23 cellular contexts compared by ENCODE assay signal in the genomic region with DNA sequence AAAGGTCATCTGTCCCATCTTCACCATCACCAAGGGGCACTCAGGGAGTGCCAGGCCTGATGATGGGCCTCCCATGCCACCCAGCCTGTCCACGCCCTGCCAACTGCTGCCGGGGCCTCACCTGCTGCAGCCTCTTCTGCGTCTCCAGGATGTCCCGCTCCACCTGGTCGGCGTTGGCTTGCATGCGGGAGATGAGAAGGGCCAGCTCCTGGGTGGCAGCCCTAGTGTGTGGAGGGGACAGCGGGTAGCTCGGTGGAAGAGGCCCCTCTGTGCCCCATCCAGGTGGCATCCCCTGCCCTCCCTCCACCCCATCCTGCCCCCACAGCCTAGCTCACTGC. TPM values are rescaled to one million over a fixed set of nuclear protein-coding genes. Genes with fewer than 3 reads are reported as not detected.
DNase-seq lines count a peak whose midpoint lies in the region; FAIRE-seq and TF ChIP-seq lines count a peak whose summit lies in the region.
"Had no signal": no experiment of that assay in that cellular context is flagged by ENCODE, and none has a peak within 500 bp of the region (broad histone marks: within the 10 kb centered on the region; RNA-seq: fewer than 3 reads in every experiment).

No MANE protein-coding gene starts in this region.

- no peak overlapping the region for H3K23ac ChIP-seq in H1 (ENCODE audit: insufficient read length)
- peak overlapping the region; percentile 5 for H3K23ac ChIP-seq in neuronal stem cell (ENCODE audit: low read depth, low read length, poor library complexity)

- H3K18ac ChIP-seq in H1 (ENCODE audit: extremely low read depth, low read length) (no peak overlapping the region), neuronal stem cell (ENCODE audit: low read length) (no peak overlapping the region)

- no peaks in the 10 kb centered on the region for H3K36me3 Mint-ChIP-seq in activated T-helper 2 cell treated with anti-CD3 and anti-CD28 coated beads, Interferon-gamma antibody, Interleukin-2, Interleukin-4, amounts not matched to agents 10 μg/mL and 5 μg/mL and 100 μg/mL, durations not matched to agents 14 hours and 24 hours and 36 hours (ENCODE audit: low read depth)
- H3K36me3 Mint-ChIP-seq: CD4-positive, CD25-positive, alpha-beta regulatory T cell; CD8-positive, alpha-beta memory T cell had no signal

- H3K79me1 ChIP-seq in H1 (ENCODE audit: low read depth, low read length) = no peaks in the 10 kb centered on the region
- H3K79me1 ChIP-seq in neuronal stem cell (ENCODE audit: low read depth, low read length) = peaks cover 2% of the 10 kb centered on the region

- no peaks in the 10 kb centered on the region for H3K79me2 ChIP-seq in H1 (ENCODE audit: control insufficient read depth in 1 of 2, insufficient read depth in 2 of 2, low read length in 2 of 2)

- CTCF ChIA-PET in H1 (lab: Charles Lee; ENCODE audit: partially characterized antibody) = interaction anchor here (0.9 to 32.0 kb wide), 3 partner anchors 18 to 112 kb away, joined by 3 to 885 read pairs (median 5); a partner anchor contains a TSS

- no peak overlapping the region for H4K5ac ChIP-seq in H1 (ENCODE audit: insufficient read length, low read depth, low read length)

- H4K20me1 ChIP-seq in H1 (replicated peaks in 1 of 2; ENCODE audit: control insufficient read depth in 1 of 2, insufficient read depth in 2 of 2, low read length in 2 of 2) = no peaks in the 10 kb centered on the region

- intact Hi-C loops in activated T-helper 2 cell treated with anti-CD3 and anti-CD28 coated beads, Interferon-gamma antibody, Interleukin-2, Interleukin-4, amounts not matched to agents 10 μg/mL and 5 μg/mL and 100 μg/mL, durations not matched to agents 14 hours and 24 hours and 36 hours (cut with micrococcal nuclease) = no loop called here

- peak overlapping the region; percentile 39; the same call in 1 of the 2 replicates for H2AK5ac ChIP-seq in H1 (ENCODE audit: low read depth, low read length)
- no peak overlapping the region for H2AK5ac ChIP-seq in neuronal stem cell (ENCODE audit: low read depth, low read length)

- DNase-seq in H1 (ENCODE audit: low read depth in 1 of 2, low spot score in 2 of 2) (no peak), neuronal stem cell (ENCODE audit: low spot score) (no peak), hypothalamus (lab: John Stamatoyannopoulos, UW) (no peak), RCC 7860 (ENCODE audit: low spot score) (no peak)
- DNase-seq in activated T-helper 2 cell treated with anti-CD3 and anti-CD28 coated beads, Interferon-gamma antibody, Interleukin-2, Interleukin-4, amounts not matched to agents 10 μg/mL and 5 μg/mL and 100 μg/mL, durations not matched to agents 14 hours and 24 hours and 36 hours (ENCODE audit: low spot score) = no peak
- DNase-seq: ACHN; BE2C; C1 segment of cervical spinal cord; CD4-positive, CD25-positive, alpha-beta regulatory T cell; CD8-positive, alpha-beta memory T cell; COR-L47; DMS 273 treated with DMSO at 0.1 percent for 48 hours; DMS53; DND-41; EL; IMR-90 had no signal

- H4K91ac ChIP-seq in H1 (replicated peaks; ENCODE audit: insufficient read length, low read length) = no peak overlapping the region
- no peak overlapping the region for H4K91ac ChIP-seq in neuronal stem cell (ENCODE audit: low read depth, low read length, poor library complexity)

- H3K4me3 Mint-ChIP-seq in activated T-helper 2 cell treated with anti-CD3 and anti-CD28 coated beads, Interferon-gamma antibody, Interleukin-2, Interleukin-4, amounts not matched to agents 10 μg/mL and 5 μg/mL and 100 μg/mL, durations not matched to agents 14 hours and 24 hours and 36 hours (ENCODE audit: low read depth) = no peak overlapping the region
- H3K4me3 Mint-ChIP-seq: CD4-positive, CD25-positive, alpha-beta regulatory T cell; CD8-positive, alpha-beta memory T cell had no signal

- H2BK120ac ChIP-seq in H1 (replicated peaks; ENCODE audit: low read depth, low read length) = no peak overlapping the region
- H2BK120ac ChIP-seq in neuronal stem cell (ENCODE audit: low read depth, low read length) = no peak overlapping the region

- H3K4me3 ChIP-seq in H1 (ENCODE audit: extremely low read depth in 1 of 4, insufficient read depth in 2 of 4, low read depth in 3 of 4, low read length in 4 of 4) (no peak overlapping the region), neuronal stem cell (ENCODE audit: low read length in 2 of 2) (no peak overlapping the region)
- H3K4me3 ChIP-seq: GM12878, HAP-1 had no signal

- no peak overlapping the region for H3K27ac Mint-ChIP-seq in activated T-helper 2 cell treated with anti-CD3 and anti-CD28 coated beads, Interferon-gamma antibody, Interleukin-2, Interleukin-4, amounts not matched to agents 10 μg/mL and 5 μg/mL and 100 μg/mL, durations not matched to agents 14 hours and 24 hours and 36 hours
- H3K27ac Mint-ChIP-seq: CD4-positive, CD25-positive, alpha-beta regulatory T cell; CD8-positive, alpha-beta memory T cell had no signal

- H3K27me3 ChIP-seq in H1 (replicated peaks in 1 of 4; ENCODE audit: control insufficient read depth in 3 of 4, extremely low read depth in 1 of 4, insufficient read depth in 3 of 4, low read length in 3 of 4) (no peaks in the 10 kb centered on the region), neuronal stem cell (ENCODE audit: control insufficient read depth in 3 of 3, insufficient read depth in 3 of 3, low read depth in 1 of 3, low read length in 3 of 3) (peaks cover 0 to 43% (median 0%) of the 10 kb centered on the region in 3 experiments)
- H3K27me3 ChIP-seq: BE2C had no signal

- 96% methylated on average over 6 of the region's 9 CpGs; no CpG with 5 or more reads in 1 of the 2 experiments for WGBS in H1 (ENCODE audit: extremely low coverage in 1 of 2, insufficient coverage in 1 of 2, insufficient read length in 1 of 2, insufficient replicate concordance in 2 of 2, low coverage in 1 of 2, low lambda C conversion rate in 2 of 2, missing lambda C conversion rate in 1 of 2), 2 experiments
- no CpG with 5 or more reads among the region's 9 CpGs for WGBS in neuronal stem cell (ENCODE audit: extremely low coverage in 2 of 2, insufficient read length in 2 of 2, insufficient replicate concordance in 1 of 2), 2 donors

- H3K4ac ChIP-seq in H1 (replicated peaks; ENCODE audit: insufficient read length, low read depth, low read length) = no peak overlapping the region
- H3K4ac ChIP-seq in neuronal stem cell (ENCODE audit: low read length) = no peak overlapping the region

- H3K27me3 Mint-ChIP-seq in activated T-helper 2 cell treated with anti-CD3 and anti-CD28 coated beads, Interferon-gamma antibody, Interleukin-2, Interleukin-4, amounts not matched to agents 10 μg/mL and 5 μg/mL and 100 μg/mL, durations not matched to agents 14 hours and 24 hours and 36 hours (ENCODE audit: low read depth) = no peaks in the 10 kb centered on the region
- H3K27me3 Mint-ChIP-seq: CD4-positive, CD25-positive, alpha-beta regulatory T cell; CD8-positive, alpha-beta memory T cell had no signal

- no peaks in the 10 kb centered on the region for H3K23me2 ChIP-seq in H1 (ENCODE audit: low read depth, low read length)

- H2BK5ac ChIP-seq in H1 (ENCODE audit: low read depth, low read length) = no peak overlapping the region
- no peak overlapping the region for H2BK5ac ChIP-seq in neuronal stem cell (ENCODE audit: low read length)

- H3K4me1 Mint-ChIP-seq in activated T-helper 2 cell treated with anti-CD3 and anti-CD28 coated beads, Interferon-gamma antibody, Interleukin-2, Interleukin-4, amounts not matched to agents 10 μg/mL and 5 μg/mL and 100 μg/mL, durations not matched to agents 14 hours and 24 hours and 36 hours (ENCODE audit: low read depth) = no peaks in the 10 kb centered on the region

- H3K56ac ChIP-seq in H1 (replicated peaks; ENCODE audit: insufficient read length, low read depth, low read length) = no peak overlapping the region

- TF ChIP-seq POLR2A in H1 (IDR thresholded peaks at IDR 0.05; ENCODE audit: control extremely low read depth in 1 of 2, low read depth in 2 of 2, low read length in 2 of 2) = no peak

- no peak overlapping the region for H2BK12ac ChIP-seq in H1 (ENCODE audit: low read depth, low read length)
- no peak overlapping the region for H2BK12ac ChIP-seq in neuronal stem cell (ENCODE audit: low read length)

- H3K9me3 ChIP-seq in KOPT-K1 (ENCODE audit: insufficient read depth, low read length, poor library complexity, severe bottlenecking) = no peaks in the 10 kb centered on the region
- no peaks in the 10 kb centered on the region for H3K9me3 ChIP-seq in H1 (ENCODE audit: insufficient read depth in 2 of 2, low read depth in 1 of 2, low read length in 1 of 2)
- no peaks in the 10 kb centered on the region for H3K9me3 ChIP-seq in neuronal stem cell (replicated peaks in 1 of 2; ENCODE audit: control insufficient read depth in 2 of 2, insufficient read depth in 1 of 2, low read depth in 1 of 2, low read length in 2 of 2)
- H3K9me3 ChIP-seq: BE2C, HAP-1 had no signal

- H3K9ac ChIP-seq in H1 (replicated peaks in 1 of 4; ENCODE audit: extremely low read depth in 1 of 4, low read depth in 3 of 4, low read length in 3 of 4) (no peak overlapping the region), neuronal stem cell (ENCODE audit: low read depth, low read length, poor library complexity) (no peak overlapping the region)

- no peak for TF ChIP-seq RAD21 in H1 (IDR thresholded peaks at IDR 0.05 in 1 of 2, conservative IDR thresholded peaks at IDR 0.05 in 1 of 2; ENCODE audit: low read depth in 2 of 2, low read length in 2 of 2)

- H3K27ac ChIP-seq in KOPT-K1 (ENCODE audit: low read depth, low read length, poor library complexity, severe bottlenecking) (peak overlapping the region; percentile 100), H1 (ENCODE audit: low read depth, low read length) (no peak overlapping the region), neuronal stem cell (replicated peaks; ENCODE audit: low read length) (no peak overlapping the region)
- H3K27ac ChIP-seq: HL-60 had no signal

- no peak for TF ChIP-seq EP300 in H1 (IDR thresholded peaks at IDR 0.05; ENCODE audit: borderline replicate concordance in 1 of 2, low read depth in 2 of 2, low read length in 2 of 2)

- H2BK15ac ChIP-seq in H1 (ENCODE audit: low read length) (no peak overlapping the region), neuronal stem cell (ENCODE audit: low read length) (peak overlapping the region; percentile 81)

- H3K4me2 ChIP-seq in H1 (ENCODE audit: insufficient read depth in 1 of 2, low read depth in 2 of 2, low read length in 2 of 2) (no peak overlapping the region), neuronal stem cell (ENCODE audit: insufficient read depth, low read length, poor library complexity, severe bottlenecking) (no peak overlapping the region)

- no peak overlapping the region for H3K14ac ChIP-seq in H1 (ENCODE audit: insufficient read length)
- H3K14ac ChIP-seq in neuronal stem cell (ENCODE audit: low read length) = peak overlapping the region; percentile 38

- peaks cover 0 to 6% (median 1%) of the 10 kb centered on the region in 4 experiments; a peak in 3 of 7 replicates for H3K4me1 ChIP-seq in H1 (replicated peaks in 1 of 4; ENCODE audit: control insufficient read depth in 3 of 4, insufficient read depth in 4 of 4, low read length in 3 of 4)
- H3K4me1 ChIP-seq in neuronal stem cell (ENCODE audit: control insufficient read depth in 2 of 2, insufficient read depth in 1 of 2, low read depth in 1 of 2, low read length in 2 of 2) = no peaks in the 10 kb centered on the region
- H3K4me1 ChIP-seq: BE2C, HAP-1 had no signal

- no peak overlapping the region for H2BK20ac ChIP-seq in H1 (ENCODE audit: low read length)

- no peaks in the 10 kb centered on the region for H3K9me3 Mint-ChIP-seq in activated T-helper 2 cell treated with anti-CD3 and anti-CD28 coated beads, Interferon-gamma antibody, Interleukin-2, Interleukin-4, amounts not matched to agents 10 μg/mL and 5 μg/mL and 100 μg/mL, durations not matched to agents 14 hours and 24 hours and 36 hours
- H3K9me3 Mint-ChIP-seq: CD4-positive, CD25-positive, alpha-beta regulatory T cell; CD8-positive, alpha-beta memory T cell had no signal

- H3K36me3 ChIP-seq in KOPT-K1 (ENCODE audit: insufficient read depth, low read length) (peaks cover 40% of the 10 kb centered on the region; the same call in 1 of the 2 replicates), H1 (ENCODE audit: control insufficient read depth in 2 of 4, insufficient read depth in 4 of 4, low read length in 3 of 4) (no peaks in the 10 kb centered on the region), neuronal stem cell (replicated peaks in 1 of 2; ENCODE audit: control insufficient read depth in 2 of 2, insufficient read depth in 2 of 2, low read length in 2 of 2) (no peaks in the 10 kb centered on the region)
- H3K36me3 ChIP-seq: BE2C, HAP-1 had no signal

- TF ChIP-seq CTCF in H1 (IDR thresholded peaks at IDR 0.05; ENCODE audit: control extremely low read depth in 1 of 3, insufficient read depth in 1 of 3, low read depth in 1 of 3, low read length in 3 of 3) = no peak

- no peak overlapping the region; the same call in 1 of the 2 replicates for H4K8ac ChIP-seq in H1 (ENCODE audit: extremely low read depth, insufficient read depth, low read length)
- no peak overlapping the region for H4K8ac ChIP-seq in neuronal stem cell (ENCODE audit: low read depth, low read length)

- H2AFZ ChIP-seq in H1 (ENCODE audit: low read length) = no peak overlapping the region
- no peak overlapping the region for H2AFZ ChIP-seq in neuronal stem cell (ENCODE audit: low read length)

- POLR2A ChIA-PET in H1 (lab: Charles Lee; ENCODE audit: partially characterized antibody) = interaction anchor here (1.6 to 1.8 kb wide), 2 partner anchors 9 to 15 kb away, joined by 4 to 5 read pairs; no protein-coding TSS in a partner anchor

- FAIRE-seq in H1 (lab: Jason Lieb, UNC) (no peak), RCC 7860 (lab: Jason Lieb, UNC) (no peak)
- FAIRE-seq: A204.1, GM12878 had no signal

RNA-seq across cellular contexts. Expression of a gene that starts 3.2 kb away (rescaled TPM):
- 0.75 and 0.99 TPM in 2 replicates for total RNA-seq in H1 (2021; fragmentation: NEBNext Ultra II Directional; extraction: Animal tissue kit (Norgen Biotek cat#: 25700))
- 0.20 and 0.35 TPM in 2 replicates for polyA plus RNA-seq in H1 (2011; rRNA removed)
- polyA plus RNA-seq in H1 (2011; cell fraction: cytosol; rRNA removed) = 0.25 TPM
- 0.98 TPM for polyA plus RNA-seq in H1 (2011; cell fraction: nucleus; rRNA removed)
- 0.30 to 0.69 TPM (median 0.51 TPM) in 4 replicates for polyA plus RNA-seq in H1 (2012, experiment 1 of 2)
- 0.20 TPM for polyA plus RNA-seq in H1 (2012, experiment 2 of 2)
- 0.55 TPM for polyA plus RNA-seq in H1 (2013, experiment 1 of 2)
- polyA plus RNA-seq in H1 (2013, experiment 2 of 2) = 0.40 TPM
- polyA minus RNA-seq in H1 (2011; rRNA and poly(A)+ RNA removed) = 0.06 and 0.12 TPM in 2 replicates
- polyA minus RNA-seq in H1 (2011; cell fraction: cytosol; rRNA and poly(A)+ RNA removed) = 0.88 TPM
- 0.30 TPM for polyA minus RNA-seq in H1 (2011; cell fraction: nucleus; rRNA and poly(A)+ RNA removed)
- not detected for polyA plus RNA-seq in neuronal stem cell (2013, experiment 1 of 2)
- not detected for polyA plus RNA-seq in neuronal stem cell (2013, experiment 2 of 2)
- total RNA-seq in activated T-helper 2 cell treated with anti-CD3 and anti-CD28 coated beads, Interferon-gamma antibody, Interleukin-2, Interleukin-4, amounts not matched to agents 10 μg/mL and 5 μg/mL and 100 μg/mL, durations not matched to agents 14 hours and 24 hours and 36 hours = 0.02 TPM in 1 of 2 replicates, not detected in the other
- total RNA-seq: H4, HT1080, IMR-90 had no signal
- polyA plus RNA-seq: CD8-positive, alpha-beta memory T cell; GM12878; IMR-90 had no signal

RNA-seq across cellular contexts. Expression of a gene that starts 23.2 kb away (rescaled TPM):
- 7.4 and 10.0 TPM in 2 replicates for total RNA-seq in H1 (2021; fragmentation: NEBNext Ultra II Directional; extraction: Animal tissue kit (Norgen Biotek cat#: 25700))
- polyA plus RNA-seq in H1 (2011; rRNA removed) = 14.6 and 20.1 TPM in 2 replicates
- 20.6 TPM for polyA plus RNA-seq in H1 (2011; cell fraction: cytosol; rRNA removed)
- 80.0 TPM for polyA plus RNA-seq in H1 (2011; cell fraction: nucleus; rRNA removed)
- polyA plus RNA-seq in H1 (2012, experiment 1 of 2) = 13.7 to 20.1 TPM (median 15.9 TPM) in 4 replicates
- polyA plus RNA-seq in H1 (2012, experiment 2 of 2) = 6.3 TPM
- polyA plus RNA-seq in H1 (2013, experiment 1 of 2) = 9.5 TPM
- 8.7 TPM for polyA plus RNA-seq in H1 (2013, experiment 2 of 2)
- polyA minus RNA-seq in H1 (2011; rRNA and poly(A)+ RNA removed) = 3.3 and 4.3 TPM in 2 replicates
- 0.88 TPM for polyA minus RNA-seq in H1 (2011; cell fraction: cytosol; rRNA and poly(A)+ RNA removed)
- polyA minus RNA-seq in H1 (2011; cell fraction: nucleus; rRNA and poly(A)+ RNA removed) = 5.2 TPM
- polyA plus RNA-seq in neuronal stem cell (2013, experiment 1 of 2) = 5.4 TPM
- 5.3 TPM for polyA plus RNA-seq in neuronal stem cell (2013, experiment 2 of 2)
- total RNA-seq in activated T-helper 2 cell treated with anti-CD3 and anti-CD28 coated beads, Interferon-gamma antibody, Interleukin-2, Interleukin-4, amounts not matched to agents 10 μg/mL and 5 μg/mL and 100 μg/mL, durations not matched to agents 14 hours and 24 hours and 36 hours = 6.9 and 7.4 TPM in 2 replicates
- polyA plus RNA-seq: CD8-positive, alpha-beta memory T cell had no signal

RNA-seq across cellular contexts. Expression of a gene that starts 44.8 kb away (rescaled TPM):
- 15.9 and 17.6 TPM in 2 replicates for total RNA-seq in H1 (2021; fragmentation: NEBNext Ultra II Directional; extraction: Animal tissue kit (Norgen Biotek cat#: 25700))
- 18.7 and 24.5 TPM in 2 replicates for polyA plus RNA-seq in H1 (2011; rRNA removed)
- 27.9 TPM for polyA plus RNA-seq in H1 (2011; cell fraction: cytosol; rRNA removed)
- polyA plus RNA-seq in H1 (2011; cell fraction: nucleus; rRNA removed) = 56.7 TPM
- 18.1 to 21.7 TPM (median 18.9 TPM) in 4 replicates for polyA plus RNA-seq in H1 (2012, experiment 1 of 2)
- 19.7 TPM for polyA plus RNA-seq in H1 (2012, experiment 2 of 2)
- 16.5 TPM for polyA plus RNA-seq in H1 (2013, experiment 1 of 2)
- 15.2 TPM for polyA plus RNA-seq in H1 (2013, experiment 2 of 2)
- polyA minus RNA-seq in H1 (2011; rRNA and poly(A)+ RNA removed) = 8.7 and 12.2 TPM in 2 replicates
- polyA minus RNA-seq in H1 (2011; cell fraction: cytosol; rRNA and poly(A)+ RNA removed) = 6.6 TPM
- 5.1 TPM for polyA minus RNA-seq in H1 (2011; cell fraction: nucleus; rRNA and poly(A)+ RNA removed)
- 8.7 TPM for polyA plus RNA-seq in neuronal stem cell (2013, experiment 1 of 2)
- 8.1 TPM for polyA plus RNA-seq in neuronal stem cell (2013, experiment 2 of 2)
- 11.4 and 13.4 TPM in 2 replicates for total RNA-seq in activated T-helper 2 cell treated with anti-CD3 and anti-CD28 coated beads, Interferon-gamma antibody, Interleukin-2, Interleukin-4, amounts not matched to agents 10 μg/mL and 5 μg/mL and 100 μg/mL, durations not matched to agents 14 hours and 24 hours and 36 hours

RNA-seq across cellular contexts. Expression of a gene that starts 44.9 kb away (rescaled TPM):
- 27.4 and 30.4 TPM in 2 replicates for total RNA-seq in H1 (2021; fragmentation: NEBNext Ultra II Directional; extraction: Animal tissue kit (Norgen Biotek cat#: 25700))
- 10.2 and 10.5 TPM in 2 replicates for polyA plus RNA-seq in H1 (2011; rRNA removed)
- polyA plus RNA-seq in H1 (2011; cell fraction: cytosol; rRNA removed) = 11.3 TPM
- 20.2 TPM for polyA plus RNA-seq in H1 (2011; cell fraction: nucleus; rRNA removed)
- 14.7 to 17.4 TPM (median 15.9 TPM) in 4 replicates for polyA plus RNA-seq in H1 (2012, experiment 1 of 2)
- 3.5 TPM for polyA plus RNA-seq in H1 (2012, experiment 2 of 2)
- polyA plus RNA-seq in H1 (2013, experiment 1 of 2) = 8.5 TPM
- 7.3 TPM for polyA plus RNA-seq in H1 (2013, experiment 2 of 2)
- 70.0 and 84.0 TPM in 2 replicates for polyA minus RNA-seq in H1 (2011; rRNA and poly(A)+ RNA removed)
- 61.4 TPM for polyA minus RNA-seq in H1 (2011; cell fraction: cytosol; rRNA and poly(A)+ RNA removed)
- 33.9 TPM for polyA minus RNA-seq in H1 (2011; cell fraction: nucleus; rRNA and poly(A)+ RNA removed)
- polyA plus RNA-seq in neuronal stem cell (2013, experiment 1 of 2) = 3.1 TPM
- 3.0 TPM for polyA plus RNA-seq in neuronal stem cell (2013, experiment 2 of 2)
- 29.4 and 30.6 TPM in 2 replicates for total RNA-seq in activated T-helper 2 cell treated with anti-CD3 and anti-CD28 coated beads, Interferon-gamma antibody, Interleukin-2, Interleukin-4, amounts not matched to agents 10 μg/mL and 5 μg/mL and 100 μg/mL, durations not matched to agents 14 hours and 24 hours and 36 hours

RNA-seq across cellular contexts. Expression of a gene that starts 48.4 kb away (rescaled TPM):
- 83.5 and 84.6 TPM in 2 replicates for total RNA-seq in H1 (2021; fragmentation: NEBNext Ultra II Directional; extraction: Animal tissue kit (Norgen Biotek cat#: 25700))
- 50.0 and 57.7 TPM in 2 replicates for polyA plus RNA-seq in H1 (2011; rRNA removed)
- polyA plus RNA-seq in H1 (2011; cell fraction: cytosol; rRNA removed) = 60.9 TPM
- polyA plus RNA-seq in H1 (2011; cell fraction: nucleus; rRNA removed) = 48.2 TPM
- 70.6 to 85.2 TPM (median 74.1 TPM) in 4 replicates for polyA plus RNA-seq in H1 (2012, experiment 1 of 2)
- polyA plus RNA-seq in H1 (2012, experiment 2 of 2) = 17.8 TPM
- 46.0 TPM for polyA plus RNA-seq in H1 (2013, experiment 1 of 2)
- polyA plus RNA-seq in H1 (2013, experiment 2 of 2) = 46.1 TPM
- 61.8 and 68.0 TPM in 2 replicates for polyA minus RNA-seq in H1 (2011; rRNA and poly(A)+ RNA removed)
- polyA minus RNA-seq in H1 (2011; cell fraction: cytosol; rRNA and poly(A)+ RNA removed) = 37.0 TPM
- polyA minus RNA-seq in H1 (2011; cell fraction: nucleus; rRNA and poly(A)+ RNA removed) = 33.6 TPM
- 51.0 TPM for polyA plus RNA-seq in neuronal stem cell (2013, experiment 1 of 2)
- 51.5 TPM for polyA plus RNA-seq in neuronal stem cell (2013, experiment 2 of 2)
- 188 and 194 TPM in 2 replicates for total RNA-seq in activated T-helper 2 cell treated with anti-CD3 and anti-CD28 coated beads, Interferon-gamma antibody, Interleukin-2, Interleukin-4, amounts not matched to agents 10 μg/mL and 5 μg/mL and 100 μg/mL, durations not matched to agents 14 hours and 24 hours and 36 hours
